ENCODE assay signal across 1 cellular context in genomic region chr19:988081-988480, GRCh38.
TF ChIP-seq lines count a peak whose summit lies in the region.

No MANE protein-coding gene starts in this region.

TF ChIP-seq in GM23338, 12 proteins besides CTCF, POLR2A, EP300 and RAD21:
- TF ChIP-seq ZNF462 (CRISPR knock-in tag; IDR thresholded peaks at IDR 0.05), result no peak
- TF ChIP-seq REST (IDR thresholded peaks at IDR 0.05; ENCODE audit: unreplicated experiment), result no peak
- no peak for TF ChIP-seq EZH2phosphoT487 (IDR thresholded peaks at IDR 0.05; ENCODE audit: unreplicated experiment)
- TF ChIP-seq STAT1 (IDR thresholded peaks at IDR 0.05; ENCODE audit: unreplicated experiment), result no peak
- no peak for TF ChIP-seq ETS1 (IDR thresholded peaks at IDR 0.05)
- no peak for TF ChIP-seq ZNF114 (CRISPR knock-in tag; IDR thresholded peaks at IDR 0.05)
- no peak for TF ChIP-seq POLR2AphosphoS5 (IDR thresholded peaks at IDR 0.05; ENCODE audit: low read depth)
- TF ChIP-seq CREB1 (CRISPR knock-in tag; IDR thresholded peaks at IDR 0.05; ENCODE audit: low read depth), result no peak
- TF ChIP-seq JUNB (IDR thresholded peaks at IDR 0.05; ENCODE audit: unreplicated experiment), result no peak
- no peak for TF ChIP-seq ZNF331 (CRISPR knock-in tag; IDR thresholded peaks at IDR 0.05; ENCODE audit: low read depth)
- no peak for TF ChIP-seq EZH2 (IDR thresholded peaks at IDR 0.05; ENCODE audit: low read depth, unreplicated experiment)
- TF ChIP-seq NANOG (IDR thresholded peaks at IDR 0.05; ENCODE audit: borderline replicate concordance), result no peak
